8 cellular contexts compared by ENCODE assay signal in genomic region chr16:66925322-66925840, GRCh38.
DNase-seq lines count a peak whose midpoint lies in the region; ATAC-seq and TF ChIP-seq lines count a peak whose summit lies in the region.

RRAD (minus strand) TSS chr16:66925535; CDS start chr16:66925179, 356 bp downstream.

- no peaks in the 10 kb centered on the region for H3K9me2 ChIP-seq in MM.1S (replicated peaks; ENCODE audit: insufficient read depth, low read length)

- H3K9me3 Mint-ChIP-seq in effector memory CD8-positive, alpha-beta T cell = no peaks in the 10 kb centered on the region

- no peaks in the 10 kb centered on the region; the same call in 1 of the 2 replicates for H3F3A ChIP-seq in MM.1S (ENCODE audit: insufficient read depth, low read length)

- H2AFZ ChIP-seq in MM.1S (ENCODE audit: low read length) = peak within 1 kb of the TSS; percentile 82

- peaks cover 45% of the 10 kb centered on the region for H3K27me3 ChIP-seq in MM.1S (replicated peaks; ENCODE audit: insufficient read depth, low read length)
- H3K27me3 ChIP-seq in muscle layer of duodenum (ENCODE audit: low read depth, low read length) = peaks cover 7% of the 10 kb centered on the region

- peak within 1 kb of the TSS; percentile 23; the same call in 1 of the 2 replicates for H3K9ac ChIP-seq in MM.1S (ENCODE audit: low read length)

- no peaks in the 10 kb centered on the region for H3K79me2 ChIP-seq in MM.1S (ENCODE audit: low read length)

- H3K4me2 ChIP-seq in MM.1S (ENCODE audit: low read depth, low read length) = peak within 1 kb of the TSS; percentile 87

- peaks cover 0 to 11% of the 10 kb centered on the region in 2 donors for H3K4me1 Mint-ChIP-seq in effector memory CD8-positive, alpha-beta T cell (ENCODE audit: low read depth in 2 of 2)

- peak; percentile 41 for DNase-seq in EL
- DNase-seq in MM.1S = no peak
- DNase-seq in effector memory CD8-positive, alpha-beta T cell = no peak
- DNase-seq in NCI-H1436 treated with DMSO at 0.1 percent for 48 hours (lab: John Stamatoyannopoulos, UW) = no peak
- no peak for DNase-seq in NCI-H2196 treated with DMSO at 0.1 percent for 48 hours (lab: John Stamatoyannopoulos, UW; ENCODE audit: unreplicated experiment)

- H3K9me3 ChIP-seq in MM.1S (replicated peaks; ENCODE audit: insufficient read depth, low read length) = no peaks in the 10 kb centered on the region
- H3K9me3 ChIP-seq in muscle layer of duodenum (ENCODE audit: control insufficient read depth in 1 of 2, low read length in 2 of 2) = no peaks in the 10 kb centered on the region

- H3K4me3 Mint-ChIP-seq in effector memory CD8-positive, alpha-beta T cell = peak within 1 kb of the TSS; percentile 68 to 75

- peaks cover 2% of the 10 kb centered on the region for H3K36me3 Mint-ChIP-seq in effector memory CD8-positive, alpha-beta T cell (ENCODE audit: insufficient read depth)

- H3K4me1 ChIP-seq in MM.1S (ENCODE audit: low read length) (no peaks in the 10 kb centered on the region), muscle layer of duodenum (ENCODE audit: control insufficient read depth in 1 of 2, insufficient read depth in 2 of 2, low read length in 2 of 2) (peaks cover 0 to 58% of the 10 kb centered on the region in 2 donors)

- peak within 1 kb of the TSS in 1 of 2 donors; percentile 59 for H3K27ac Mint-ChIP-seq in effector memory CD8-positive, alpha-beta T cell

- no peak for TF ChIP-seq CTCF in MM.1S (IDR thresholded peaks at IDR 0.05; ENCODE audit: low read length)

- peak within 1 kb of the TSS; percentile 58 for H3K4me3 ChIP-seq in MM.1S (ENCODE audit: low read length)
- H3K4me3 ChIP-seq in muscle layer of duodenum (ENCODE audit: low read depth in 1 of 2, low read length in 2 of 2) = peak within 1 kb of the TSS; percentile 33 to 77

- no peak within 1 kb of the TSS for H3K27ac ChIP-seq in MM.1S (ENCODE audit: low read length)
- H3K27ac ChIP-seq in muscle layer of duodenum (ENCODE audit: low read length) = peak within 1 kb of the TSS; percentile 63

- H3K27me3 Mint-ChIP-seq in effector memory CD8-positive, alpha-beta T cell = peaks cover 25 to 47% of the 10 kb centered on the region in 2 donors

- H3K36me3 ChIP-seq in MM.1S (replicated peaks; ENCODE audit: insufficient read depth, low read length) (no peaks in the 10 kb centered on the region), muscle layer of duodenum (ENCODE audit: control insufficient read depth in 1 of 2, insufficient read depth in 2 of 2, low read length in 2 of 2) (no peaks in the 10 kb centered on the region)

- peak; percentile 23 for ATAC-seq in effector memory CD8-positive, alpha-beta T cell (replicated peaks)
- ATAC-seq in HG03439 (IDR thresholded peaks at IDR 0.05; ENCODE audit: unreplicated experiment) (no peak), HG02571 (IDR thresholded peaks at IDR 0.05; ENCODE audit: unreplicated experiment) (no peak)

- H4K20me1 ChIP-seq in MM.1S (ENCODE audit: insufficient read depth, low read length) = no peaks in the 10 kb centered on the region
